Comparison of ENCODE assay signal across 15 cellular contexts in the genomic region with DNA sequence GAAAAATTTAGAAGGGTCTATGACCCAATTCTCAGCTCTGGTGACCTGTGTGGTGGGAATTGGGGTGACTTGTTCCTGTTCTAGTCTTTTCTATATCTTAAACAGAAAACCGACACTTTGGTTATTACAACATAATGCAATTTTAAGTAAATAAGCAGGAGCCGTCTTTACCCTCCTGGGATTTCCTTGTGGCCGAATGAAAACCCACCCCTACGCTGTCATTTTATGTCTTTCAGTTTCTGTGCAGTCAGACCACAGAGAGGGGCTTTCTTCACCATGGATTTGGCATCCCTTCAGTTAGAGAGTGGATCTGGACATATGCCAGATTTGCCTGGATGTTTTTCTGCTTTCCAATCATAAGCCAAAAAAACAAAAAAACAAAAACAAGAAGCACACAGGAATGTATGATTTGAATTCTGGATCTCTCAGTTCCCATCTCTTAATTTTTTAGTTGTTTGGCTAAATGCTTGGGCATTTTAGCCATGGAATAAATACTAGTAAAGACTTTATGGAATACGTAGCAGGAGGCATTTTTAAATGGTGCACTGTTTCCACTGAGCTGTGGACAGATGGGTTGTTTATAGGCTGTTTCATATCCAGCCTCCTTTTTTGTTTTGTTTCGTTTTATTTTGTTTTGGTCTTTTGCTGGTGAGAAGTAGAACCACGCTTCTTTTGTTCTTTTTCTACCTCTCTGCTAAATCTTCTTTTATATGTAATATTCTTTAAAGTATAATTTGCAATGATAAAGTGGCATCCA.
A peak's percentile ranks its signal among the peaks of the same experiment; 100 is the strongest.
DNase-seq lines count a peak whose midpoint lies in the region; TF ChIP-seq lines count a peak whose summit lies in the region.
"Had no signal": no experiment of that assay in that cellular context is flagged by ENCODE, and none has a peak within 500 bp of the region (broad histone marks: within the 10 kb centered on the region; RNA-seq: fewer than 3 reads in every experiment).

No MANE protein-coding gene starts in this region.

- H3K4me3 ChIP-seq in fibroblast of villous mesenchyme (ENCODE audit: low read depth, low read length): no peak overlapping the region
- no peak overlapping the region for H3K4me3 ChIP-seq in skeletal muscle cell (ENCODE audit: low read depth, low read length)
- H3K4me3 ChIP-seq: colonic mucosa had no signal

- no peak for TF ChIP-seq CTCF in fibroblast of villous mesenchyme (IDR thresholded peaks at IDR 0.05; ENCODE audit: insufficient read depth, low read depth, low read length)

- DNase-seq in DMS 273 (lab: John Stamatoyannopoulos, UW; ENCODE audit: unreplicated experiment): peak; percentile 68
- no peak for DNase-seq in DMS 273 treated with DMSO at 0.1 percent for 48 hours (lab: John Stamatoyannopoulos, UW)
- peak; percentile 77 for DNase-seq in NCI-H2171 treated with DMSO at 0.1 percent for 48 hours (lab: John Stamatoyannopoulos, UW)
- DNase-seq in fibroblast of villous mesenchyme (ENCODE audit: low read depth): peak; percentile 54
- DNase-seq in skeletal muscle cell (ENCODE audit: low read depth): peak; percentile 39
- DNase-seq in NCI-H1694 (lab: John Stamatoyannopoulos, UW): no peak
- DNase-seq in stimulated activated naive CD4-positive, alpha-beta T cell (lab: John Stamatoyannopoulos, UW): no peak
- no peak for DNase-seq in D341Med (ENCODE audit: low spot score)
- DNase-seq: activated CD4-positive, alpha-beta memory T cell treated with anti-CD3 and anti-CD28 coated beads for 36 hours; activated naive CD4-positive, alpha-beta T cell treated with Interleukin-2 at 50 U/mL for 16 hours; colonic mucosa; foreskin fibroblast; NCI-H226; occipital lobe; stimulated activated CD4-positive, alpha-beta T cell treated with anti-CD3 and anti-CD28 coated beads, Interleukin-4, amount 100 ng/mL, for 1 hour had no signal

Comparison
In these comparisons a context has a peak if more than half of its experiments do, and no peak if none do; other contexts are left out.
1. DNase-seq: peak in DMS 273 (single experiment), NCI-H2171 treated with DMSO at 0.1 percent for 48 hours (single experiment), fibroblast of villous mesenchyme (single experiment) and skeletal muscle cell (single experiment); none in DMS 273 treated with DMSO at 0.1 percent for 48 hours (single experiment), NCI-H1694 (single experiment), stimulated activated naive CD4-positive, alpha-beta T cell (0 of 6) and D341Med (single experiment).